Comparison of ENCODE assay signal across 1 cellular context in genomic region chr22:20507253-20508066, GRCh38.
TF ChIP-seq lines count a peak whose summit lies in the region.

A gene with protein sequence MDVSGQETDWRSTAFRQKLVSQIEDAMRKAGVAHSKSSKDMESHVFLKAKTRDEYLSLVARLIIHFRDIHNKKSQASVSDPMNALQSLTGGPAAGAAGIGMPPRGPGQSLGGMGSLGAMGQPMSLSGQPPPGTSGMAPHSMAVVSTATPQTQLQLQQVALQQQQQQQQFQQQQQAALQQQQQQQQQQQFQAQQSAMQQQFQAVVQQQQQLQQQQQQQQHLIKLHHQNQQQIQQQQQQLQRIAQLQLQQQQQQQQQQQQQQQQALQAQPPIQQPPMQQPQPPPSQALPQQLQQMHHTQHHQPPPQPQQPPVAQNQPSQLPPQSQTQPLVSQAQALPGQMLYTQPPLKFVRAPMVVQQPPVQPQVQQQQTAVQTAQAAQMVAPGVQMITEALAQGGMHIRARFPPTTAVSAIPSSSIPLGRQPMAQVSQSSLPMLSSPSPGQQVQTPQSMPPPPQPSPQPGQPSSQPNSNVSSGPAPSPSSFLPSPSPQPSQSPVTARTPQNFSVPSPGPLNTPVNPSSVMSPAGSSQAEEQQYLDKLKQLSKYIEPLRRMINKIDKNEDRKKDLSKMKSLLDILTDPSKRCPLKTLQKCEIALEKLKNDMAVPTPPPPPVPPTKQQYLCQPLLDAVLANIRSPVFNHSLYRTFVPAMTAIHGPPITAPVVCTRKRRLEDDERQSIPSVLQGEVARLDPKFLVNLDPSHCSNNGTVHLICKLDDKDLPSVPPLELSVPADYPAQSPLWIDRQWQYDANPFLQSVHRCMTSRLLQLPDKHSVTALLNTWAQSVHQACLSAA (plus strand): TSS chr22:20507610. CDS start chr22:20507679, 69 bp downstream.

TF ChIP-seq in HepG2, 621 proteins besides CTCF, POLR2A, EP300 and RAD21 (continued from another document and continues in another):
- TF ChIP-seq, protein P1, sequence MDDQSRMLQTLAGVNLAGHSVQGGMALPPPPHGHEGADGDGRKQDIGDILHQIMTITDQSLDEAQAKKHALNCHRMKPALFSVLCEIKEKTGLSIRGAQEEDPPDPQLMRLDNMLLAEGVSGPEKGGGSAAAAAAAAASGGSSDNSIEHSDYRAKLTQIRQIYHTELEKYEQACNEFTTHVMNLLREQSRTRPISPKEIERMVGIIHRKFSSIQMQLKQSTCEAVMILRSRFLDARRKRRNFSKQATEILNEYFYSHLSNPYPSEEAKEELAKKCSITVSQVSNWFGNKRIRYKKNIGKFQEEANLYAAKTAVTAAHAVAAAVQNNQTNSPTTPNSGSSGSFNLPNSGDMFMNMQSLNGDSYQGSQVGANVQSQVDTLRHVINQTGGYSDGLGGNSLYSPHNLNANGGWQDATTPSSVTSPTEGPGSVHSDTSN (CRISPR knock-in tag; IDR thresholded peaks at IDR 0.05; ENCODE audit: borderline replicate concordance): no peak
- TF ChIP-seq ZSCAN9 (CRISPR knock-in tag; IDR thresholded peaks at IDR 0.05; ENCODE audit: borderline replicate concordance) (peak; percentile 86), STAT5B (CRISPR knock-in tag; IDR thresholded peaks at IDR 0.05) (0 out of 2 replicates have a peak, but pooled peaks have one; percentile 66), NFE2 (CRISPR knock-in tag; IDR thresholded peaks at IDR 0.05) (no peak), ZC3H4 (CRISPR knock-in tag; IDR thresholded peaks at IDR 0.05; ENCODE audit: borderline replicate concordance) (no peak), NFYC (CRISPR knock-in tag; IDR thresholded peaks at IDR 0.05) (no peak; the same call in 1 of the 2 replicates), ARNTL (CRISPR knock-in tag; IDR thresholded peaks at IDR 0.05) (peak; percentile 75; the same call in 1 of the 2 replicates), HNRNPH1 (optimal IDR thresholded peaks at IDR 0.05; ENCODE audit: low read depth, low read length) (peak; percentile 58), KDM5B (CRISPR knock-in tag; IDR thresholded peaks at IDR 0.05; ENCODE audit: borderline replicate concordance) (peak; percentile 94), GTF3A (CRISPR knock-in tag; conservative IDR thresholded peaks at IDR 0.05) (no peak; the same call in 1 of the 2 replicates), ZNF546 (CRISPR knock-in tag; conservative IDR thresholded peaks at IDR 0.05) (0 out of 2 replicates have a peak, but pooled peaks have one; percentile 44), ZNF354B (CRISPR knock-in tag; IDR thresholded peaks at IDR 0.05) (no peak), RARG (CRISPR knock-in tag; IDR thresholded peaks at IDR 0.05; ENCODE audit: low read depth) (0 out of 2 replicates have a peak, but pooled peaks have one; percentile 33), ZNF382 (CRISPR knock-in tag; IDR thresholded peaks at IDR 0.05; ENCODE audit: borderline replicate concordance) (no peak), ZNF720 (CRISPR knock-in tag; IDR thresholded peaks at IDR 0.05) (no peak), LRRFIP1 (CRISPR knock-in tag; conservative IDR thresholded peaks at IDR 0.05) (no peak), JUN (CRISPR knock-in tag; IDR thresholded peaks at IDR 0.05) (peak; percentile 88; the same call in 1 of the 2 replicates), RCOR2 (CRISPR knock-in tag; IDR thresholded peaks at IDR 0.05) (no peak), HOXA7 (CRISPR knock-in tag; IDR thresholded peaks at IDR 0.05) (no peak), ISL2 (CRISPR knock-in tag; IDR thresholded peaks at IDR 0.05) (peak; percentile 81), ZNF784 (CRISPR knock-in tag; IDR thresholded peaks at IDR 0.05; ENCODE audit: borderline replicate concordance) (peak; percentile 49; the same call in 1 of the 2 replicates), ZNF292 (CRISPR knock-in tag; IDR thresholded peaks at IDR 0.05; ENCODE audit: borderline replicate concordance, low read depth) (peak; percentile 81), TP53 (CRISPR knock-in tag; conservative IDR thresholded peaks at IDR 0.05) (no peak; the same call in 1 of the 2 replicates), CEBPZ (IDR thresholded peaks at IDR 0.05; ENCODE audit: low read length) (no peak), BCL6 (CRISPR knock-in tag; IDR thresholded peaks at IDR 0.05) (peak; percentile 56), FOSL2 (CRISPR knock-in tag; IDR thresholded peaks at IDR 0.05) (peak; percentile 60), ZNF704 (CRISPR knock-in tag; IDR thresholded peaks at IDR 0.05; ENCODE audit: borderline replicate concordance) (peak; percentile 42; the same call in 1 of the 2 replicates), NFATC3 (CRISPR knock-in tag; IDR thresholded peaks at IDR 0.05) (no peak), AGO1 (IDR thresholded peaks at IDR 0.05; ENCODE audit: low read depth, low read length, poor library complexity, severe bottlenecking) (peak; percentile 59), RELA (CRISPR knock-in tag; IDR thresholded peaks at IDR 0.05) (no peak), PAWR (CRISPR knock-in tag; IDR thresholded peaks at IDR 0.05; ENCODE audit: borderline replicate concordance) (peak; percentile 84; the same call in 1 of the 2 replicates), ASH2L (IDR thresholded peaks at IDR 0.05; ENCODE audit: insufficient read length, low read depth, low read length) (peak; percentile 93), ZNF446 (CRISPR knock-in tag; IDR thresholded peaks at IDR 0.05) (peak; percentile 94), SMAD1 (CRISPR knock-in tag; IDR thresholded peaks at IDR 0.05; ENCODE audit: borderline replicate concordance, low read depth) (no peak), LBX2 (CRISPR knock-in tag; IDR thresholded peaks at IDR 0.05; ENCODE audit: borderline replicate concordance) (0 out of 2 replicates have a peak, but pooled peaks have one; percentile 36), JUNB (CRISPR knock-in tag; IDR thresholded peaks at IDR 0.05; ENCODE audit: borderline replicate concordance) (0 out of 2 replicates have a peak, but pooled peaks have one; percentile 45)
- TF ChIP-seq, protein P2, sequence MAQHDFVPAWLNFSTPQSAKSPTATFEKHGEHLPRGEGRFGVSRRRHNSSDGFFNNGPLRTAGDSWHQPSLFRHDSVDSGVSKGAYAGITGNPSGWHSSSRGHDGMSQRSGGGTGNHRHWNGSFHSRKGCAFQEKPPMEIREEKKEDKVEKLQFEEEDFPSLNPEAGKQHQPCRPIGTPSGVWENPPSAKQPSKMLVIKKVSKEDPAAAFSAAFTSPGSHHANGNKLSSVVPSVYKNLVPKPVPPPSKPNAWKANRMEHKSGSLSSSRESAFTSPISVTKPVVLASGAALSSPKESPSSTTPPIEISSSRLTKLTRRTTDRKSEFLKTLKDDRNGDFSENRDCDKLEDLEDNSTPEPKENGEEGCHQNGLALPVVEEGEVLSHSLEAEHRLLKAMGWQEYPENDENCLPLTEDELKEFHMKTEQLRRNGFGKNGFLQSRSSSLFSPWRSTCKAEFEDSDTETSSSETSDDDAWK (CRISPR knock-in tag; IDR thresholded peaks at IDR 0.05): no peak
- TF ChIP-seq, protein P3, sequence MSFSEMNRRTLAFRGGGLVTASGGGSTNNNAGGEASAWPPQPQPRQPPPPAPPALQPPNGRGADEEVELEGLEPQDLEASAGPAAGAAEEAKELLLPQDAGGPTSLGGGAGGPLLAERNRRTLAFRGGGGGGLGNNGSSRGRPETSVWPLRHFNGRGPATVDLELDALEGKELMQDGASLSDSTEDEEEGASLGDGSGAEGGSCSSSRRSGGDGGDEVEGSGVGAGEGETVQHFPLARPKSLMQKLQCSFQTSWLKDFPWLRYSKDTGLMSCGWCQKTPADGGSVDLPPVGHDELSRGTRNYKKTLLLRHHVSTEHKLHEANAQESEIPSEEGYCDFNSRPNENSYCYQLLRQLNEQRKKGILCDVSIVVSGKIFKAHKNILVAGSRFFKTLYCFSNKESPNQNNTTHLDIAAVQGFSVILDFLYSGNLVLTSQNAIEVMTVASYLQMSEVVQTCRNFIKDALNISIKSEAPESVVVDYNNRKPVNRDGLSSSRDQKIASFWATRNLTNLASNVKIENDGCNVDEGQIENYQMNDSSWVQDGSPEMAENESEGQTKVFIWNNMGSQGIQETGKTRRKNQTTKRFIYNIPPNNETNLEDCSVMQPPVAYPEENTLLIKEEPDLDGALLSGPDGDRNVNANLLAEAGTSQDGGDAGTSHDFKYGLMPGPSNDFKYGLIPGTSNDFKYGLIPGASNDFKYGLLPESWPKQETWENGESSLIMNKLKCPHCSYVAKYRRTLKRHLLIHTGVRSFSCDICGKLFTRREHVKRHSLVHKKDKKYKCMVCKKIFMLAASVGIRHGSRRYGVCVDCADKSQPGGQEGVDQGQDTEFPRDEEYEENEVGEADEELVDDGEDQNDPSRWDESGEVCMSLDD (CRISPR knock-in tag; IDR thresholded peaks at IDR 0.05; ENCODE audit: borderline replicate concordance): no peak
- TF ChIP-seq, protein P4, sequence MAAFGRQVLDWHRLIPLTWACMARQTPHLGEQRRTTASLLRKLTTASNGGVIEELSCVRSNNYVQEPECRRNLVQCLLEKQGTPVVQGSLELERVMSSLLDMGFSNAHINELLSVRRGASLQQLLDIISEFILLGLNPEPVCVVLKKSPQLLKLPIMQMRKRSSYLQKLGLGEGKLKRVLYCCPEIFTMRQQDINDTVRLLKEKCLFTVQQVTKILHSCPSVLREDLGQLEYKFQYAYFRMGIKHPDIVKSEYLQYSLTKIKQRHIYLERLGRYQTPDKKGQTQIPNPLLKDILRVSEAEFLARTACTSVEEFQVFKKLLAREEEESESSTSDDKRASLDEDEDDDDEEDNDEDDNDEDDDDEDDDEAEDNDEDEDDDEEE (CRISPR knock-in tag; IDR thresholded peaks at IDR 0.05): no peak; the same call in 1 of the 2 replicates
